ENCODE assay signal across 12 cellular contexts in genomic region chr19:5537870-5538269, GRCh38. TPM values are rescaled to one million over a fixed set of nuclear protein-coding genes. Genes with fewer than 3 reads are reported as not detected.
"Had no signal": no experiment of that assay in that cellular context is flagged by ENCODE, and none has a peak within 500 bp of the region (broad histone marks: within the 10 kb centered on the region; RNA-seq: fewer than 3 reads in every experiment).

No MANE protein-coding gene starts in this region.

- H3K36me3 ChIP-seq: neutrophil, tibial nerve had no signal

- H3K27ac ChIP-seq: neutrophil, tibial nerve had no signal

- ATAC-seq: effector memory CD8-positive, alpha-beta T cell; left lobe of liver; stimulated activated naive B cell treated with anti-CD40 and anti-IgM and Interleukin-4, amounts not matched to agents 10 μg/mL and 1 μg/mL and 100 μg/mL, for 72 hours had no signal

- H3K4me3 ChIP-seq: tibial nerve had no signal

- DNase-seq: activated naive CD4-positive, alpha-beta T cell treated with anti-CD3 and anti-CD28 coated beads, Interleukin-2, amount 10 ng/mL, durations not matched to agents 7 days and 5 days; cerebellar nuclear complex; effector memory CD8-positive, alpha-beta T cell; immature natural killer cell; posterior cingulate gyrus; stimulated activated CD4-positive, alpha-beta T cell treated with anti-CD3 and anti-CD28 coated beads, Interleukin-1b, Interleukin-23, amount 100 ng/mL, for 48 hours; stimulated activated naive B cell treated with anti-CD40 and anti-IgM and Interleukin-4, amounts not matched to agents 10 μg/mL and 1 μg/mL and 100 μg/mL, for 72 hours had no signal

RNA-seq across cellular contexts. Expression of gene TINCR, which starts 29.9 kb away (rescaled TPM):
- total RNA-seq: epithelial cell of proximal tubule, glomerular endothelial cell, left lobe of liver had no signal
